In genomic region chr19:17305211-17305516, GRCh38 we compare ENCODE assay signal across 8 cellular contexts. TPM values are rescaled to one million over a fixed set of nuclear protein-coding genes. Genes with fewer than 3 reads are reported as not detected.
DNase-seq lines count a peak whose midpoint lies in the region; ATAC-seq and TF ChIP-seq lines count a peak whose summit lies in the region.

No MANE protein-coding gene starts in this region.

- peaks cover 18% of the 10 kb centered on the region for H3F3A ChIP-seq in GM23248 (ENCODE audit: insufficient read depth)

- H3K4me2 ChIP-seq in GM23248 (ENCODE audit: unreplicated experiment), result peak overlapping the region; percentile 87

- peaks cover 23% of the 10 kb centered on the region for H3K79me2 ChIP-seq in GM23248 (ENCODE audit: insufficient read depth)

- H3K4me3 ChIP-seq in GM23248 (peak overlapping the region; percentile 87), fibroblast of the aortic adventitia (ENCODE audit: low read depth, low read length) (peak overlapping the region; percentile 85), skeletal muscle cell (ENCODE audit: low read depth, low read length) (peak overlapping the region; percentile 81)

- H2AFZ ChIP-seq in GM23248, result peak overlapping the region; percentile 93

- in situ Hi-C loops in GM23248 (cut with MboI), result loop anchor here (10.0 kb wide), 1 partner anchor 80 kb away; no protein-coding TSS in a partner anchor

- DNase-seq in GM23248 (no peak), T-helper 17 cell (no peak), fibroblast of the aortic adventitia (ENCODE audit: low read depth) (no peak), skeletal muscle cell (ENCODE audit: low read depth) (no peak), SIG-M5 treated with dmso at 0.1 percent for 504 hours (lab: John Stamatoyannopoulos, UW; ENCODE audit: unreplicated experiment) (no peak), AG20443 (ENCODE audit: low spot score) (no peak), EL (no peak)

- H3K4me1 ChIP-seq in GM23248 (ENCODE audit: insufficient read depth), result peaks cover 22% of the 10 kb centered on the region

- no peak overlapping the region for H3K9ac ChIP-seq in GM23248

- 0 out of 2 replicates have a peak overlapping the region, but pooled peaks have one; percentile 1 for H3K27ac ChIP-seq in GM23248

- ATAC-seq in T-helper 17 cell (no peak), GM21786 (IDR thresholded peaks at IDR 0.05; ENCODE audit: unreplicated experiment) (no peak)

- no peaks in the 10 kb centered on the region for H3K9me2 ChIP-seq in GM23248 (ENCODE audit: insufficient read depth)

- peaks cover 33% of the 10 kb centered on the region for H3K4me1 Mint-ChIP-seq in T-helper 17 cell

- 3% methylated on average over 7 of the region's 7 CpGs for WGBS in GM23248 (ENCODE audit: low coverage in 1 of 2, low lambda C conversion rate in 2 of 2, missing lambda C conversion rate in 2 of 2), 2 experiments

- H3K36me3 Mint-ChIP-seq in T-helper 17 cell (ENCODE audit: low read depth), result no peaks in the 10 kb centered on the region

- H4K20me1 ChIP-seq in GM23248 (ENCODE audit: insufficient read depth), result no peaks in the 10 kb centered on the region

- peak overlapping the region; percentile 85 for H3K4me3 Mint-ChIP-seq in T-helper 17 cell

- H3K27me3 Mint-ChIP-seq in T-helper 17 cell, result no peaks in the 10 kb centered on the region

- no peaks in the 10 kb centered on the region for H3K27me3 ChIP-seq in GM23248 (replicated peaks; ENCODE audit: insufficient read depth)

- H3K9me3 ChIP-seq in GM23248 (ENCODE audit: low read depth) (no peaks in the 10 kb centered on the region), T-helper 17 cell (ENCODE audit: control insufficient read depth, low read length, poor library complexity, severe bottlenecking) (no peaks in the 10 kb centered on the region)

- H3K36me3 ChIP-seq in GM23248 (ENCODE audit: low read depth), result no peaks in the 10 kb centered on the region

- TF ChIP-seq CTCF in fibroblast of the aortic adventitia (IDR thresholded peaks at IDR 0.05; ENCODE audit: insufficient read depth, low read length), result no peak

- peak overlapping the region; percentile 88 for H3K27ac Mint-ChIP-seq in T-helper 17 cell

RNA-seq across cellular contexts. Expression of gene MRPL34, which starts 0.5 kb away (rescaled TPM):
- total RNA-seq in GM23248 (2014; rRNA removed; shearing (Covaris generic)), result 14.7 and 23.0 TPM in 2 replicates
- 74.5 and 78.8 TPM in 2 replicates for polyA plus RNA-seq in GM23248 (2016; fragmentation: Nextera tagmentation; extraction: Ambion mirVana)
- total RNA-seq in T-helper 17 cell (10 to 100 TPM; 47.0 to 47.1 TPM), fibroblast of the aortic adventitia (ENCODE audit: low replicate concordance) (22.7 and 34.3 TPM in 2 replicates)

RNA-seq across cellular contexts. Expression of gene ABHD8, which starts 1.9 kb away (rescaled TPM):
- total RNA-seq in GM23248 (2014; rRNA removed; shearing (Covaris generic)), result 10.9 and 19.1 TPM in 2 replicates
- 8.7 and 9.1 TPM in 2 replicates for polyA plus RNA-seq in GM23248 (2016; fragmentation: Nextera tagmentation; extraction: Ambion mirVana)
- 1 to 10 TPM; 5.0 to 7.1 TPM for total RNA-seq in T-helper 17 cell
- 12.5 and 13.3 TPM in 2 replicates for total RNA-seq in fibroblast of the aortic adventitia (ENCODE audit: low replicate concordance)

RNA-seq across cellular contexts. Expression of gene DDA1, which starts 4.2 kb away (rescaled TPM):
- total RNA-seq in GM23248 (2014; rRNA removed; shearing (Covaris generic)), result 10.9 and 40.8 TPM in 2 replicates
- polyA plus RNA-seq in GM23248 (2016; fragmentation: Nextera tagmentation; extraction: Ambion mirVana), result 87.8 and 96.9 TPM in 2 replicates
- 10 to 100 TPM; 40.3 to 50.3 TPM for total RNA-seq in T-helper 17 cell
- total RNA-seq in fibroblast of the aortic adventitia (ENCODE audit: low replicate concordance), result 2.9 and 20.2 TPM in 2 replicates

RNA-seq across cellular contexts. Expression of gene ANKLE1, which starts 23.5 kb away (rescaled TPM):
- 0.54 and 1.4 TPM in 2 replicates for total RNA-seq in GM23248 (2014; rRNA removed; shearing (Covaris generic))
- 0.14 and 0.31 TPM in 2 replicates for polyA plus RNA-seq in GM23248 (2016; fragmentation: Nextera tagmentation; extraction: Ambion mirVana)
- total RNA-seq in T-helper 17 cell (1 to 10 TPM; 1.4 to 2.0 TPM), fibroblast of the aortic adventitia (ENCODE audit: low replicate concordance) (0.09 and 0.41 TPM in 2 replicates)

RNA-seq across cellular contexts. Expression of gene ANO8, which starts 29.5 kb away (rescaled TPM):
- 2.8 and 4.0 TPM in 2 replicates for total RNA-seq in GM23248 (2014; rRNA removed; shearing (Covaris generic))
- polyA plus RNA-seq in GM23248 (2016; fragmentation: Nextera tagmentation; extraction: Ambion mirVana), result 0.52 and 0.61 TPM in 2 replicates
- total RNA-seq in T-helper 17 cell, result 10 to 100 TPM; 15.9 to 17.7 TPM
- total RNA-seq in fibroblast of the aortic adventitia (ENCODE audit: low replicate concordance), result 3.1 and 6.1 TPM in 2 replicates
